ENCODE assay signal across 19 cellular contexts in the genomic region with DNA sequence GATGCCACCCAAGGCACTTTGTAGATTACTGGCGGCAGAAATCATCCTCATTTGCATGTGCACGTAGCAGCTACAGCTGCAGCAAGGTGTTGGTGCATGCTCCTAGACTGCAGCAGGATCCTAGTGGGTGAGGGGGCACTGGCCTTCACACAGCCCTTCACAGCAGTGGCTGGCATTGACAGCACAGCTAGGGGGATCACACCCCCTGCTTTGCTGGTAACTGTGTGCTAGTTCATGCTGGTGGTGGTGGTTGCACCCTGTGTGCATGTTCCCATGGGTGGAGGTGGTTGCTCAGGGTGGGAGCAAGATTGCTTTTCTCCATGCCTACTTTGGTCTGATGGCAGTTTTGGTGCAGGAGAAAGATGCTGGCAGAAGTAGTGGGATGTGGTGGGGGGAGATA.
DNase-seq lines count a peak whose midpoint lies in the region; ATAC-seq, FAIRE-seq and TF ChIP-seq lines count a peak whose summit lies in the region.
"Had no signal": no experiment of that assay in that cellular context is flagged by ENCODE, and none has a peak within 500 bp of the region (broad histone marks: within the 10 kb centered on the region; RNA-seq: fewer than 3 reads in every experiment).

No MANE protein-coding gene starts in this region.

- H2BK12ac ChIP-seq in H1 (ENCODE audit: low read depth, low read length), result no peak overlapping the region

- H2AK5ac ChIP-seq in H1 (ENCODE audit: low read depth, low read length), result no peak overlapping the region

- peak overlapping the region; percentile 80 for H4K91ac ChIP-seq in H1 (replicated peaks; ENCODE audit: insufficient read length, low read length)

- H3K79me1 ChIP-seq in H1 (ENCODE audit: low read depth, low read length), result no peaks in the 10 kb centered on the region

- TF ChIP-seq CTCF in VCaP (conservative IDR thresholded peaks at IDR 0.05) (no peak), H1 (IDR thresholded peaks at IDR 0.05; ENCODE audit: control extremely low read depth in 1 of 3, insufficient read depth in 1 of 3, low read depth in 1 of 3, low read length in 3 of 3) (no peak), prostate gland (IDR thresholded peaks at IDR 0.05) (no peak)

- peak overlapping the region; percentile 53 for H3K4ac ChIP-seq in H1 (replicated peaks; ENCODE audit: insufficient read length, low read depth, low read length)

- TF ChIP-seq EP300 in H1 (IDR thresholded peaks at IDR 0.05; ENCODE audit: borderline replicate concordance in 1 of 2, low read depth in 2 of 2, low read length in 2 of 2), result no peak

- intact Hi-C loops in prostate gland (cut with DNase I), result no loop called here

- no peak overlapping the region for H4K8ac ChIP-seq in H1 (ENCODE audit: extremely low read depth, insufficient read depth, low read length)

- DNase-seq in H1 (ENCODE audit: low read depth in 1 of 2, low spot score in 2 of 2) (no peak), prostate gland (ENCODE audit: low spot score) (no peak), glomerular visceral epithelial cell (ENCODE audit: extremely low spot score) (no peak)
- DNase-seq in activated T-cell treated with anti-CD3 and anti-CD28 coated beads, Interleukin-2, amount 50 U/mL, for 72 hours, result no peak
- no peak for DNase-seq in activated naive CD4-positive, alpha-beta T cell (lab: John Stamatoyannopoulos, UW)
- DNase-seq: C1 segment of cervical spinal cord; Calu3; CD4-positive, alpha-beta memory T cell; COR-L47; DMS53; DMS79 treated with DMSO at 0.1 percent for 48 hours; GF-D8; GOT3; H9 had no signal

- H3K14ac ChIP-seq in H1 (ENCODE audit: insufficient read length), result no peak overlapping the region

- POLR2A ChIA-PET in H1 (lab: Charles Lee; ENCODE audit: partially characterized antibody), result no interaction called here

- H2BK120ac ChIP-seq in H1 (replicated peaks; ENCODE audit: low read depth, low read length), result no peak overlapping the region

- peaks cover 4 to 6% of the 10 kb centered on the region in 2 donors for H3K36me3 Mint-ChIP-seq in activated T-cell treated with anti-CD3 and anti-CD28 coated beads, Interleukin-2, amount 50 U/mL, for 72 hours (ENCODE audit: insufficient read depth in 2 of 2)
- H3K36me3 Mint-ChIP-seq: CD4-positive, alpha-beta memory T cell had no signal

- no peak overlapping the region for H3K23ac ChIP-seq in H1 (ENCODE audit: insufficient read length)

- no peak for TF ChIP-seq POLR2A in H1 (IDR thresholded peaks at IDR 0.05; ENCODE audit: control extremely low read depth in 1 of 2, low read depth in 2 of 2, low read length in 2 of 2)
- no peak for TF ChIP-seq POLR2A in prostate gland (IDR thresholded peaks at IDR 0.05)

- no peak for ATAC-seq in activated T-cell treated with anti-CD3 and anti-CD28 coated beads, Interleukin-2, amount 50 U/mL, for 72 hours (replicated peaks in 1 of 2)
- no peak for ATAC-seq in GM19023 (IDR thresholded peaks at IDR 0.05; ENCODE audit: unreplicated experiment)
- ATAC-seq: HCT116 had no signal

- H3K27me3 ChIP-seq in H1 (replicated peaks in 1 of 4; ENCODE audit: control insufficient read depth in 3 of 4, extremely low read depth in 1 of 4, insufficient read depth in 3 of 4, low read length in 3 of 4) (no peaks in the 10 kb centered on the region), prostate gland (replicated peaks; ENCODE audit: insufficient read depth) (no peaks in the 10 kb centered on the region)

- FAIRE-seq in H1 (lab: Jason Lieb, UNC), result no peak
- FAIRE-seq: GM12891, GM18507 had no signal

- H3K4me3 Mint-ChIP-seq in activated T-cell treated with anti-CD3 and anti-CD28 coated beads, Interleukin-2, amount 50 U/mL, for 72 hours, result no peak overlapping the region
- H3K4me3 Mint-ChIP-seq: CD4-positive, alpha-beta memory T cell; H9 had no signal

- H4K20me1 ChIP-seq in H1 (replicated peaks in 1 of 2; ENCODE audit: control insufficient read depth in 1 of 2, insufficient read depth in 2 of 2, low read length in 2 of 2), result no peaks in the 10 kb centered on the region

- no peak overlapping the region for H2AFZ ChIP-seq in H1 (ENCODE audit: low read length)

- H3K9ac ChIP-seq in H1 (replicated peaks in 1 of 4; ENCODE audit: extremely low read depth in 1 of 4, low read depth in 3 of 4, low read length in 3 of 4), result no peak overlapping the region

- peaks cover 16% of the 10 kb centered on the region in 2 donors for H3K9me3 Mint-ChIP-seq in activated T-cell treated with anti-CD3 and anti-CD28 coated beads, Interleukin-2, amount 50 U/mL, for 72 hours

- H3K79me2 ChIP-seq in H1 (ENCODE audit: control insufficient read depth in 1 of 2, insufficient read depth in 2 of 2, low read length in 2 of 2), result no peaks in the 10 kb centered on the region

- H3K36me3 ChIP-seq in H1 (ENCODE audit: control insufficient read depth in 2 of 4, insufficient read depth in 4 of 4, low read length in 3 of 4) (no peaks in the 10 kb centered on the region), prostate gland (no peaks in the 10 kb centered on the region)

- H3K27ac ChIP-seq in VCaP (peak overlapping the region; percentile 63), H1 (ENCODE audit: low read depth, low read length) (no peak overlapping the region), prostate gland (peak overlapping the region; percentile 42 to 71)

- H3K23me2 ChIP-seq in H1 (ENCODE audit: low read depth, low read length), result no peaks in the 10 kb centered on the region

- CTCF ChIA-PET in H1 (lab: Charles Lee; ENCODE audit: partially characterized antibody), result no interaction called here

- H4K5ac ChIP-seq in H1 (ENCODE audit: insufficient read length, low read depth, low read length), result no peak overlapping the region

- no peak overlapping the region; the same call in 1 of the 2 replicates for H2BK5ac ChIP-seq in H1 (ENCODE audit: low read depth, low read length)

- H3K4me3 ChIP-seq in H1 (ENCODE audit: extremely low read depth in 1 of 4, insufficient read depth in 2 of 4, low read depth in 3 of 4, low read length in 4 of 4) (no peak overlapping the region), prostate gland (no peak overlapping the region)

- H3K27me3 Mint-ChIP-seq in activated T-cell treated with anti-CD3 and anti-CD28 coated beads, Interleukin-2, amount 50 U/mL, for 72 hours (ENCODE audit: low read depth), result no peaks in the 10 kb centered on the region
- H3K27me3 Mint-ChIP-seq: CD4-positive, alpha-beta memory T cell had no signal

- no peak for TF ChIP-seq RAD21 in H1 (IDR thresholded peaks at IDR 0.05 in 1 of 2, conservative IDR thresholded peaks at IDR 0.05 in 1 of 2; ENCODE audit: low read depth in 2 of 2, low read length in 2 of 2)

- no peak overlapping the region for H3K56ac ChIP-seq in H1 (replicated peaks; ENCODE audit: insufficient read length, low read depth, low read length)

- no peak overlapping the region for H3K4me2 ChIP-seq in H1 (ENCODE audit: insufficient read depth in 1 of 2, low read depth in 2 of 2, low read length in 2 of 2)

- no peak overlapping the region for H3K18ac ChIP-seq in H1 (ENCODE audit: extremely low read depth, low read length)

- no peak overlapping the region for H2BK15ac ChIP-seq in H1 (ENCODE audit: low read length)

- H3K27ac Mint-ChIP-seq in activated T-cell treated with anti-CD3 and anti-CD28 coated beads, Interleukin-2, amount 50 U/mL, for 72 hours, result no peak overlapping the region
- H3K27ac Mint-ChIP-seq: CD4-positive, alpha-beta memory T cell; H9 had no signal

- 94% methylated on average over 2 of the region's 2 CpGs; no CpG with 5 or more reads in 1 of the 2 experiments for WGBS in H1 (ENCODE audit: extremely low coverage in 1 of 2, insufficient coverage in 1 of 2, insufficient read length in 1 of 2, insufficient replicate concordance in 2 of 2, low coverage in 1 of 2, low lambda C conversion rate in 2 of 2, missing lambda C conversion rate in 1 of 2), 2 experiments
- 83% methylated on average over 2 of the region's 2 CpGs for WGBS in prostate gland

- no peaks in the 10 kb centered on the region for H3K4me1 Mint-ChIP-seq in activated T-cell treated with anti-CD3 and anti-CD28 coated beads, Interleukin-2, amount 50 U/mL, for 72 hours (ENCODE audit: low read depth)
- H3K4me1 Mint-ChIP-seq: CD4-positive, alpha-beta memory T cell had no signal

- H2BK20ac ChIP-seq in H1 (ENCODE audit: low read length), result no peak overlapping the region; the same call in 1 of the 2 replicates

- H3K4me1 ChIP-seq in H1 (replicated peaks in 1 of 4; ENCODE audit: control insufficient read depth in 3 of 4, insufficient read depth in 4 of 4, low read length in 3 of 4) (no peaks in the 10 kb centered on the region), prostate gland (replicated peaks) (peaks cover 6% of the 10 kb centered on the region)

- peaks cover 3 to 6% of the 10 kb centered on the region in 2 experiments; a peak in 2 of 4 replicates for H3K9me3 ChIP-seq in H1 (ENCODE audit: insufficient read depth in 2 of 2, low read depth in 1 of 2, low read length in 1 of 2)
- no peaks in the 10 kb centered on the region for H3K9me3 ChIP-seq in prostate gland

TF ChIP-seq in H1, 55 proteins besides CTCF, POLR2A, EP300 and RAD21:
- TF ChIP-seq SP4 (IDR thresholded peaks at IDR 0.05; ENCODE audit: low read length), result no peak
- no peak for TF ChIP-seq RBBP5 (IDR thresholded peaks at IDR 0.05; ENCODE audit: borderline replicate concordance, low read depth, low read length)
- TF ChIP-seq YY1 (IDR thresholded peaks at IDR 0.05; ENCODE audit: low read depth, low read length), result no peak
